In genomic region chr1:83554174-83554573, GRCh38 we compare ENCODE assay signal across 18 cellular contexts.
DNase-seq lines count a peak whose midpoint lies in the region; ATAC-seq, FAIRE-seq and TF ChIP-seq lines count a peak whose summit lies in the region.
"Had no signal": no experiment of that assay in that cellular context is flagged by ENCODE, and none has a peak within 500 bp of the region (broad histone marks: within the 10 kb centered on the region; RNA-seq: fewer than 3 reads in every experiment).

No MANE protein-coding gene starts in this region.

- FAIRE-seq in GM12878 (lab: Jason Lieb, UNC), result no peak
- FAIRE-seq: H54 had no signal

- peak; percentile 33 for DNase-seq in GM12865 (ENCODE audit: low read depth)
- DNase-seq in HuH-7 (ENCODE audit: low spot score), result peak; percentile 9
- DNase-seq in GM12878 (ENCODE audit: low read depth, low spot score), result no peak
- DNase-seq in neural crest cell (ENCODE audit: low read depth, low spot score), result peak; percentile 5
- DNase-seq in dorsolateral prefrontal cortex, result no peak
- no peak for DNase-seq in OCI-M1 (lab: John Stamatoyannopoulos, UW)
- DNase-seq in GF-D8 (lab: John Stamatoyannopoulos, UW), result no peak
- DNase-seq in immature natural killer cell, result no peak
- DNase-seq: activated B cell treated with CpG ODN at 0.5 μM for 24 hours; activated CD8-positive, alpha-beta memory T cell treated with anti-CD3 and anti-CD28 coated beads for 24 hours; adrenal gland; central memory CD4-positive, alpha-beta T cell; foreskin melanocyte; NCI-H524 treated with DMSO at 0.1 percent for 48 hours; T-cell had no signal

- no peak for TF ChIP-seq EP300 in GM12878 (IDR thresholded peaks at IDR 0.05; ENCODE audit: borderline replicate concordance in 1 of 2, control insufficient read depth in 1 of 2, low read depth in 2 of 2, low read length in 2 of 2)

- H3K9me3 ChIP-seq in GM12878 (replicated peaks; ENCODE audit: control insufficient read depth, insufficient read depth, low read length), result no peaks in the 10 kb centered on the region
- H3K9me3 ChIP-seq: adrenal gland had no signal

- no peaks in the 10 kb centered on the region for H3K79me2 ChIP-seq in GM12878 (ENCODE audit: control insufficient read depth, insufficient read depth, low read length)

- POLR2A ChIA-PET in GM12878 (lab: Charles Lee), result no interaction called here

- no peaks in the 10 kb centered on the region for H3K4me1 ChIP-seq in GM12878 (ENCODE audit: control insufficient read depth, insufficient read depth, low read length)
- H3K4me1 ChIP-seq: adrenal gland had no signal

- H3K27me3 Mint-ChIP-seq in neural crest cell (ENCODE audit: low read depth) (no peaks in the 10 kb centered on the region), immature natural killer cell (ENCODE audit: low read depth in 3 of 3) (peaks cover 0 to 2% (median 0%) of the 10 kb centered on the region in 3 donors)
- H3K27me3 Mint-ChIP-seq: activated B cell treated with CpG ODN at 0.5 μM for 24 hours; natural killer cell treated with Interleukin-12 subunit alpha and Interleukin-12 subunit beta and Interleukin-15 and Interleukin-18, amount 100 ng/mL, for 72 hours; T-cell had no signal

- SMC1A ChIA-PET in GM12878 (lab: Charles Lee; ENCODE audit: uncharacterized antibody, unreplicated experiment), result interaction anchor here (1.4 kb wide), 1 partner anchor 11 kb away, joined by 3 read pairs; no protein-coding TSS in a partner anchor

- no peaks in the 10 kb centered on the region for H4K20me1 ChIP-seq in GM12878 (ENCODE audit: control insufficient read depth, insufficient read depth)

- peaks cover 34% of the 10 kb centered on the region for H3K4me1 Mint-ChIP-seq in neural crest cell
- H3K4me1 Mint-ChIP-seq in immature natural killer cell, result no peaks in the 10 kb centered on the region
- H3K4me1 Mint-ChIP-seq: activated T-helper 17 cell treated with anti-CD3 and anti-CD28 coated beads, Interleukin-2, amount 50 U/mL, for 72 hours had no signal

- CTCF ChIA-PET in GM12878 (lab: Yijun Ruan, JAX), result interaction anchor here (1.1 kb wide), 1 partner anchor 10 kb away, joined by 4 read pairs; no protein-coding TSS in a partner anchor

- no peak for TF ChIP-seq POLR2A in GM12878 (IDR thresholded peaks at IDR 0.05; ENCODE audit: low read depth, low read length)

- H2AFZ ChIP-seq in GM12878 (ENCODE audit: control insufficient read depth, low read depth, low read length), result no peak overlapping the region

- H3K27ac ChIP-seq in GM12878 (ENCODE audit: control insufficient read depth, insufficient read depth) (no peak overlapping the region), dorsolateral prefrontal cortex (peak overlapping the region in 1 of 59 donors; percentile 6)

- TF ChIP-seq CTCF in GM12865 (IDR thresholded peaks at IDR 0.05; ENCODE audit: insufficient read depth, low read depth, low read length, missing control alignments) (peak; percentile 2), GM12878 (IDR thresholded peaks at IDR 0.05 in 2 of 3, conservative IDR thresholded peaks at IDR 0.05 in 1 of 3; ENCODE audit: control insufficient read depth in 2 of 3, extremely low read depth in 1 of 3, insufficient read depth in 1 of 3, low read depth in 3 of 3, low read length in 3 of 3) (no peak), neural crest cell (conservative IDR thresholded peaks at IDR 0.05) (no peak), dorsolateral prefrontal cortex (IDR thresholded peaks at IDR 0.05 in 54 of 56, conservative IDR thresholded peaks at IDR 0.05 in 2 of 56; ENCODE audit: low read depth in 1 of 56, partially characterized antibody in 56 of 56) (no peak)

- TF ChIP-seq RAD21 in GM12878 (IDR thresholded peaks at IDR 0.05; ENCODE audit: insufficient read depth, low read depth, low read length), result no peak

- 49% methylated on average over 6 of the region's 6 CpGs for WGBS in GM12878 (ENCODE audit: insufficient coverage, insufficient replicate concordance, low lambda C conversion rate, missing lambda C conversion rate)

- BruUV-seq in GM12878 (replicated peaks; lab: Mats Ljungman, UMichigan), result no TSS peak

- no peak overlapping the region for H3K27ac Mint-ChIP-seq in neural crest cell (ENCODE audit: unreplicated experiment)
- H3K27ac Mint-ChIP-seq in immature natural killer cell, result no peak overlapping the region
- H3K27ac Mint-ChIP-seq: activated B cell treated with CpG ODN at 0.5 μM for 24 hours; activated T-helper 17 cell treated with anti-CD3 and anti-CD28 coated beads, Interleukin-2, amount 50 U/mL, for 72 hours; natural killer cell treated with Interleukin-12 subunit alpha and Interleukin-12 subunit beta and Interleukin-15 and Interleukin-18, amount 100 ng/mL, for 72 hours; T-cell had no signal

- H3K4me3 ChIP-seq in GM12865 (ENCODE audit: low read depth, low read length) (no peak overlapping the region), GM12878 (no peak overlapping the region), dorsolateral prefrontal cortex (no peak overlapping the region)
- H3K4me3 ChIP-seq: adrenal gland had no signal

- RAD21 ChIA-PET in GM12878 (lab: Charles Lee; ENCODE audit: unreplicated experiment), result no interaction called here

- H3K4me3 Mint-ChIP-seq in neural crest cell (no peak overlapping the region), immature natural killer cell (no peak overlapping the region)
- H3K4me3 Mint-ChIP-seq: activated B cell treated with CpG ODN at 0.5 μM for 24 hours; activated T-helper 17 cell treated with anti-CD3 and anti-CD28 coated beads, Interleukin-2, amount 50 U/mL, for 72 hours; natural killer cell treated with Interleukin-12 subunit alpha and Interleukin-12 subunit beta and Interleukin-15 and Interleukin-18, amount 100 ng/mL, for 72 hours; T-cell had no signal

- H3K36me3 Mint-ChIP-seq in neural crest cell (ENCODE audit: low read depth) (no peaks in the 10 kb centered on the region), immature natural killer cell (no peaks in the 10 kb centered on the region)
- H3K36me3 Mint-ChIP-seq: natural killer cell treated with Interleukin-12 subunit alpha and Interleukin-12 subunit beta and Interleukin-15 and Interleukin-18, amount 100 ng/mL, for 72 hours; T-cell had no signal

- H3K9ac ChIP-seq in GM12878 (ENCODE audit: control insufficient read depth, insufficient read depth, low read length), result no peak overlapping the region

- H3K36me3 ChIP-seq in GM12878 (ENCODE audit: control insufficient read depth in 2 of 2, insufficient read depth in 2 of 2, low read length in 1 of 2), result no peaks in the 10 kb centered on the region
- H3K36me3 ChIP-seq: adrenal gland had no signal

- in situ Hi-C loops in GM12878 (cut with MboI), result no loop called here

- no peaks in the 10 kb centered on the region for H3K27me3 ChIP-seq in GM12878 (replicated peaks in 1 of 2; ENCODE audit: control insufficient read depth in 2 of 2, insufficient read depth in 2 of 2, low read length in 1 of 2)
- no peaks in the 10 kb centered on the region for H3K27me3 ChIP-seq in dorsolateral prefrontal cortex
- H3K27me3 ChIP-seq: adrenal gland had no signal

- no peak overlapping the region for H3K4me2 ChIP-seq in GM12878 (ENCODE audit: control insufficient read depth, insufficient read depth)

- no peaks in the 10 kb centered on the region for H3K9me3 Mint-ChIP-seq in neural crest cell
- H3K9me3 Mint-ChIP-seq in immature natural killer cell, result peaks cover 0 to 13% (median 3%) of the 10 kb centered on the region in 6 donors
- H3K9me3 Mint-ChIP-seq: activated B cell treated with CpG ODN at 0.5 μM for 24 hours, T-cell had no signal

- intact Hi-C loops in GM12878 (cut with micrococcal nuclease; ENCODE audit: unreplicated experiment), result no loop called here
- intact Hi-C loops in dorsolateral prefrontal cortex (cut with DNase I), result no loop called here

- peak; percentile 26 for ATAC-seq in GM12878
- ATAC-seq: activated T-helper 17 cell treated with anti-CD3 and anti-CD28 coated beads, Interleukin-2, amount 50 U/mL, for 72 hours; natural killer cell treated with Interleukin-12 subunit alpha and Interleukin-12 subunit beta and Interleukin-15 and Interleukin-18, amount 100 ng/mL, for 72 hours; T-cell had no signal

TF ChIP-seq in GM12878, 131 proteins besides CTCF, POLR2A, EP300 and RAD21:
- TF ChIP-seq LARP7 (IDR thresholded peaks at IDR 0.05), result no peak
- TF ChIP-seq ASH2L (IDR thresholded peaks at IDR 0.05; ENCODE audit: borderline replicate concordance, low read depth), result no peak
- no peak for TF ChIP-seq SREBF1 (IDR thresholded peaks at IDR 0.05; ENCODE audit: low read length)
- TF ChIP-seq, protein P1, sequence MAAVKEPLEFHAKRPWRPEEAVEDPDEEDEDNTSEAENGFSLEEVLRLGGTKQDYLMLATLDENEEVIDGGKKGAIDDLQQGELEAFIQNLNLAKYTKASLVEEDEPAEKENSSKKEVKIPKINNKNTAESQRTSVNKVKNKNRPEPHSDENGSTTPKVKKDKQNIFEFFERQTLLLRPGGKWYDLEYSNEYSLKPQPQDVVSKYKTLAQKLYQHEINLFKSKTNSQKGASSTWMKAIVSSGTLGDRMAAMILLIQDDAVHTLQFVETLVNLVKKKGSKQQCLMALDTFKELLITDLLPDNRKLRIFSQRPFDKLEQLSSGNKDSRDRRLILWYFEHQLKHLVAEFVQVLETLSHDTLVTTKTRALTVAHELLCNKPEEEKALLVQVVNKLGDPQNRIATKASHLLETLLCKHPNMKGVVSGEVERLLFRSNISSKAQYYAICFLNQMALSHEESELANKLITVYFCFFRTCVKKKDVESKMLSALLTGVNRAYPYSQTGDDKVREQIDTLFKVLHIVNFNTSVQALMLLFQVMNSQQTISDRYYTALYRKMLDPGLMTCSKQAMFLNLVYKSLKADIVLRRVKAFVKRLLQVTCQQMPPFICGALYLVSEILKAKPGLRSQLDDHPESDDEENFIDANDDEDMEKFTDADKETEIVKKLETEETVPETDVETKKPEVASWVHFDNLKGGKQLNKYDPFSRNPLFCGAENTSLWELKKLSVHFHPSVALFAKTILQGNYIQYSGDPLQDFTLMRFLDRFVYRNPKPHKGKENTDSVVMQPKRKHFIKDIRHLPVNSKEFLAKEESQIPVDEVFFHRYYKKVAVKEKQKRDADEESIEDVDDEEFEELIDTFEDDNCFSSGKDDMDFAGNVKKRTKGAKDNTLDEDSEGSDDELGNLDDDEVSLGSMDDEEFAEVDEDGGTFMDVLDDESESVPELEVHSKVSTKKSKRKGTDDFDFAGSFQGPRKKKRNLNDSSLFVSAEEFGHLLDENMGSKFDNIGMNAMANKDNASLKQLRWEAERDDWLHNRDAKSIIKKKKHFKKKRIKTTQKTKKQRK (IDR thresholded peaks at IDR 0.05; ENCODE audit: low read depth, low read length), result no peak
- no peak for TF ChIP-seq SREBF2 (IDR thresholded peaks at IDR 0.05; ENCODE audit: low read length)
- no peak for TF ChIP-seq FOS (IDR thresholded peaks at IDR 0.05; ENCODE audit: borderline replicate concordance, extremely low read depth, insufficient read length)
- no peak for TF ChIP-seq NFYA (IDR thresholded peaks at IDR 0.05; ENCODE audit: borderline replicate concordance, low read depth, low read length)
- no peak for TF ChIP-seq BCL11A (IDR thresholded peaks at IDR 0.05; ENCODE audit: low read depth, low read length)
- TF ChIP-seq POLR2AphosphoS2 (IDR thresholded peaks at IDR 0.05; ENCODE audit: low read depth, low read length), result no peak

Comparison
In these comparisons a context has a peak if more than half of its experiments do, and no peak if none do; other contexts are left out.
1. DNase-seq: peak in GM12865 (single experiment), HuH-7 (single experiment) and neural crest cell (single experiment); none in GM12878 (single experiment), dorsolateral prefrontal cortex (0 of 10), OCI-M1 (single experiment), GF-D8 (single experiment) and immature natural killer cell (0 of 3).